11 cellular contexts compared by ENCODE assay signal in the genomic region with DNA sequence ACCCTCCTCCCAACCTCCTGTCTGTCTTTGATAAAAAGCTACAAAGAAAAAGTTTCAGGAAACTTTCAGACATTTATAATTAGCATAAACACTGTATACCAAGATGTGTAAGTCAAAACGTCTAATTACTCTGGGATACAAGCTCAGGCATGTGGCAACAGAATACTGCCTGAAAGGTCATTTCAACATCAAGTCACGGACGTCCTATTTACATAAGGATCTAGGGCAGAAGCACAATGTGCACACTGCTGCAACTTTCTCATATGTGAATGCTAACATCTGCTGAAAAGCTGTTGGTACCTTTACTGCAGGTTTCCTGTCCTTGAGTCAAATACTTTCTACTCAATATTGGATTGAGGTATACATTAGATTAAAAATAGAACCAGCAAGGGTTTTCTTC. TPM values are rescaled to one million over a fixed set of nuclear protein-coding genes. Genes with fewer than 3 reads are reported as not detected.
DNase-seq lines count a peak whose midpoint lies in the region; ATAC-seq and TF ChIP-seq lines count a peak whose summit lies in the region.
"Had no signal": no experiment of that assay in that cellular context is flagged by ENCODE, and none has a peak within 500 bp of the region (broad histone marks: within the 10 kb centered on the region; RNA-seq: fewer than 3 reads in every experiment).

No MANE protein-coding gene starts in this region.

- peak; percentile 30 for ATAC-seq in HG03025 (IDR thresholded peaks at IDR 0.05; ENCODE audit: low FRiP score, unreplicated experiment)
- ATAC-seq in CD4-positive, alpha-beta T cell (ENCODE audit: poor library complexity) = no peak

- no peak overlapping the region for H3K9ac ChIP-seq in mesenchymal stem cell (ENCODE audit: low read length)

- H3K4me1 ChIP-seq in mesenchymal stem cell (ENCODE audit: control insufficient read depth, insufficient read depth, low read depth, low read length) = no peaks in the 10 kb centered on the region

- no peak overlapping the region for H2AK5ac ChIP-seq in mesenchymal stem cell (ENCODE audit: low read length, severe bottlenecking)

- H3K18ac ChIP-seq in mesenchymal stem cell (ENCODE audit: low read depth in 1 of 2, low read length in 2 of 2) = no peak overlapping the region

- no peak overlapping the region for H3K23ac ChIP-seq in mesenchymal stem cell (ENCODE audit: low read length in 2 of 2)

- no peaks in the 10 kb centered on the region for H3K9me3 ChIP-seq in mesenchymal stem cell (ENCODE audit: control insufficient read depth, low read length)
- H3K9me3 ChIP-seq in CD4-positive, alpha-beta T cell (ENCODE audit: control insufficient read depth, low read length) = no peaks in the 10 kb centered on the region

- DNase-seq in GM06990 (ENCODE audit: extremely low read depth, insufficient read length) (peak; percentile 51), SKM-1 treated with dmso at 0.1 percent for 144 hours (lab: John Stamatoyannopoulos, UW; ENCODE audit: unreplicated experiment) (peak; percentile 88), mesenchymal stem cell (peak; percentile 88), activated gamma-delta T cell (lab: John Stamatoyannopoulos, UW) (no peak), inferior parietal cortex (ENCODE audit: extremely low spot score) (no peak)
- DNase-seq in CD4-positive, alpha-beta T cell = no peak
- DNase-seq in activated naive CD4-positive, alpha-beta T cell treated with anti-CD3 and anti-CD28 coated beads, Interleukin-2, amount 10 ng/mL, durations not matched to agents 7 days and 5 days = no peak
- DNase-seq: activated CD4-positive, alpha-beta T cell treated with anti-CD3 and anti-CD28 coated beads for 4 hours; immature natural killer cell; NCI-H446 treated with DMSO at 0.1 percent for 48 hours had no signal

- no peak overlapping the region for H2BK12ac ChIP-seq in mesenchymal stem cell (ENCODE audit: low read length in 2 of 2)

- H3K27ac ChIP-seq in mesenchymal stem cell (ENCODE audit: low read length, poor library complexity, severe bottlenecking) = no peak overlapping the region
- H3K27ac ChIP-seq in CD4-positive, alpha-beta T cell (ENCODE audit: low read depth, low read length) = no peak overlapping the region

- TF ChIP-seq CTCF in GM06990 (IDR thresholded peaks at IDR 0.05; ENCODE audit: insufficient read depth, low read length, poor library complexity, severe bottlenecking) = no peak
- no peak for TF ChIP-seq CTCF in CD4-positive, alpha-beta T cell (IDR thresholded peaks at IDR 0.05)

- no peak overlapping the region for H2AFZ ChIP-seq in mesenchymal stem cell (ENCODE audit: low read depth, low read length)

- no peak overlapping the region; the same call in 1 of the 2 replicates for H3K4me3 ChIP-seq in GM06990 (replicated peaks; ENCODE audit: low read depth, low read length)
- no peak overlapping the region for H3K4me3 ChIP-seq in mesenchymal stem cell (ENCODE audit: insufficient read depth in 1 of 2, low read depth in 1 of 2, low read length in 2 of 2)

- POLR2A ChIA-PET in CD4-positive, alpha-beta T cell (lab: Charles Lee) = no interaction called here

- no peak overlapping the region for H3K27ac Mint-ChIP-seq in CD4-positive, alpha-beta T cell
- no peak overlapping the region for H3K27ac Mint-ChIP-seq in activated naive CD4-positive, alpha-beta T cell treated with anti-CD3 and anti-CD28 coated beads, Interleukin-2, amount 10 ng/mL, durations not matched to agents 7 days and 5 days
- H3K27ac Mint-ChIP-seq: immature natural killer cell had no signal

- H3K36me3 Mint-ChIP-seq in CD4-positive, alpha-beta T cell (ENCODE audit: low read depth) = no peaks in the 10 kb centered on the region
- no peaks in the 10 kb centered on the region for H3K36me3 Mint-ChIP-seq in activated naive CD4-positive, alpha-beta T cell treated with anti-CD3 and anti-CD28 coated beads, Interleukin-2, amount 10 ng/mL, durations not matched to agents 7 days and 5 days
- H3K36me3 Mint-ChIP-seq: immature natural killer cell had no signal

- CTCF ChIA-PET in CD4-positive, alpha-beta T cell (lab: Charles Lee) = no interaction called here
- CTCF ChIA-PET in activated naive CD4-positive, alpha-beta T cell treated with anti-CD3 and anti-CD28 coated beads, Interleukin-2, amount 10 ng/mL, durations not matched to agents 7 days and 5 days (lab: Charles Lee) = no interaction called here

- H3K9me3 Mint-ChIP-seq in CD4-positive, alpha-beta T cell = no peaks in the 10 kb centered on the region
- H3K9me3 Mint-ChIP-seq in activated naive CD4-positive, alpha-beta T cell treated with anti-CD3 and anti-CD28 coated beads, Interleukin-2, amount 10 ng/mL, durations not matched to agents 7 days and 5 days = no peaks in the 10 kb centered on the region
- H3K9me3 Mint-ChIP-seq: immature natural killer cell had no signal

- peaks cover 19% of the 10 kb centered on the region for H3K79me1 ChIP-seq in mesenchymal stem cell (replicated peaks; ENCODE audit: low read length, poor library complexity, severe bottlenecking)

- WGBS in mesenchymal stem cell = 24% methylated on average over 3 of the region's 3 CpGs

- no peaks in the 10 kb centered on the region for H3K4me1 Mint-ChIP-seq in CD4-positive, alpha-beta T cell (ENCODE audit: low read depth)
- peaks cover 35% of the 10 kb centered on the region for H3K4me1 Mint-ChIP-seq in activated naive CD4-positive, alpha-beta T cell treated with anti-CD3 and anti-CD28 coated beads, Interleukin-2, amount 10 ng/mL, durations not matched to agents 7 days and 5 days

- no peaks in the 10 kb centered on the region for H3K27me3 ChIP-seq in GM06990 (replicated peaks; ENCODE audit: control insufficient read depth, insufficient read depth, low read length)
- H3K27me3 ChIP-seq in mesenchymal stem cell (ENCODE audit: control insufficient read depth in 1 of 2, insufficient read depth in 1 of 2, low read length in 2 of 2) = no peaks in the 10 kb centered on the region
- H3K27me3 ChIP-seq in CD4-positive, alpha-beta T cell (ENCODE audit: control insufficient read depth, insufficient read depth, low read length) = no peaks in the 10 kb centered on the region

- H3K4me2 ChIP-seq in mesenchymal stem cell (ENCODE audit: low read length, poor library complexity, severe bottlenecking) = no peak overlapping the region

- intact Hi-C loops in CD4-positive, alpha-beta T cell (cut with DNase I, micrococcal nuclease) = no loop called here

- H3K36me3 ChIP-seq in GM06990 (ENCODE audit: control insufficient read depth, insufficient read depth, low read length) = peaks cover 9% of the 10 kb centered on the region
- H3K36me3 ChIP-seq in mesenchymal stem cell (ENCODE audit: control insufficient read depth in 1 of 2, insufficient read depth in 2 of 2, low read depth in 1 of 2, low read length in 2 of 2) = peaks cover 2 to 30% of the 10 kb centered on the region in 2 experiments

- H3K14ac ChIP-seq in mesenchymal stem cell (ENCODE audit: low read length in 2 of 2) = no peak overlapping the region

- no peak overlapping the region for H4K8ac ChIP-seq in mesenchymal stem cell (ENCODE audit: low read length)

- H2BK5ac ChIP-seq in mesenchymal stem cell (ENCODE audit: low read depth, low read length, poor library complexity, severe bottlenecking) = no peak overlapping the region

- no peaks in the 10 kb centered on the region for H3K27me3 Mint-ChIP-seq in CD4-positive, alpha-beta T cell
- no peaks in the 10 kb centered on the region for H3K27me3 Mint-ChIP-seq in activated naive CD4-positive, alpha-beta T cell treated with anti-CD3 and anti-CD28 coated beads, Interleukin-2, amount 10 ng/mL, durations not matched to agents 7 days and 5 days

- no peak overlapping the region for H3K4ac ChIP-seq in mesenchymal stem cell (ENCODE audit: low read depth in 1 of 2, low read length in 2 of 2)

- no peak overlapping the region for H4K91ac ChIP-seq in mesenchymal stem cell (ENCODE audit: low read length)

- H2BK120ac ChIP-seq in mesenchymal stem cell (ENCODE audit: low read depth, low read length) = no peak overlapping the region

- no peak overlapping the region for H2BK15ac ChIP-seq in mesenchymal stem cell (ENCODE audit: low read depth, poor library complexity, severe bottlenecking)

- no peak overlapping the region for H3K4me3 Mint-ChIP-seq in CD4-positive, alpha-beta T cell
- H3K4me3 Mint-ChIP-seq in activated naive CD4-positive, alpha-beta T cell treated with anti-CD3 and anti-CD28 coated beads, Interleukin-2, amount 10 ng/mL, durations not matched to agents 7 days and 5 days = no peak overlapping the region

RNA-seq across cellular contexts. Expression of gene ELL2, which starts 36.9 kb away (rescaled TPM):
- polyA plus RNA-seq in mesenchymal stem cell (2013, experiment 1 of 2) = 31.5 TPM
- 32.3 TPM for polyA plus RNA-seq in mesenchymal stem cell (2013, experiment 2 of 2)
- total RNA-seq in CD4-positive, alpha-beta T cell = 10 to 100 TPM; 93.5 to 98.1 TPM

Comparison
In these comparisons a context has a peak if more than half of its experiments do, and no peak if none do; other contexts are left out.
1. DNase-seq: peak in GM06990 (single experiment), SKM-1 treated with dmso at 0.1 percent for 144 hours (single experiment) and mesenchymal stem cell (single experiment); none in CD4-positive, alpha-beta T cell (0 of 10), activated gamma-delta T cell (single experiment), inferior parietal cortex (single experiment) and activated naive CD4-positive, alpha-beta T cell treated with anti-CD3 and anti-CD28 coated beads, Interleukin-2, amount 10 ng/mL, durations not matched to agents 7 days and 5 days (single experiment).